ENCODE assay signal across 25 cellular contexts in genomic region chr4:8244931-8245460, GRCh38. TPM values are rescaled to one million over a fixed set of nuclear protein-coding genes. Genes with fewer than 3 reads are reported as not detected.
"Had no signal": no experiment of that assay in that cellular context is flagged by ENCODE, and none has a peak within 500 bp of the region (broad histone marks: within the 10 kb centered on the region; RNA-seq: fewer than 3 reads in every experiment).

No MANE protein-coding gene starts in this region.

- DNase-seq: activated CD4-positive, alpha-beta T cell treated with anti-CD3 and anti-CD28 coated beads, Interleukin-2, amount 10 ng/mL, durations not matched to agents 24 days and 14 days; activated CD4-positive, alpha-beta T cell treated with anti-CD3 and anti-CD28 coated beads, Interleukin-2, amount 50 U/mL, for 4 hours; activated CD8-positive, alpha-beta T cell treated with anti-CD3 and anti-CD28 coated beads for 36 hours; activated gamma-delta T cell; activated naive CD4-positive, alpha-beta T cell treated with Interleukin-2 at 50 U/mL for 16 hours; activated naive CD8-positive, alpha-beta T cell treated with anti-CD3 and anti-CD28 coated beads, Interleukin-2, amount 10 ng/mL, durations not matched to agents 7 days and 5 days; activated T-cell treated with anti-CD3 and anti-CD28 coated beads, Interleukin-2, amount 50 U/mL, for 24 hours; amygdala; body of pancreas; caudate nucleus; Karpas-422; NCI-H1105; NCI-H1417 treated with DMSO at 0.1 percent for 48 hours; NCI-H187 treated with DMSO at 0.1 percent for 48 hours; NCI-H2081; NCI-H226; NCI-H446 treated with DMSO at 0.1 percent for 48 hours; NCI-H524; NCI-H69 had no signal

- H3K36me3 ChIP-seq: breast epithelium had no signal

- H3K4me1 ChIP-seq: body of pancreas, breast epithelium had no signal

- H3K4me3 ChIP-seq: body of pancreas, breast epithelium, K562 had no signal

- H3K27ac ChIP-seq: body of pancreas, breast epithelium had no signal

- ATAC-seq: activated CD8-positive, alpha-beta T cell treated with anti-CD3 and anti-CD28 coated beads for 36 hours; body of pancreas; K562; Panc1 had no signal

- H3K9me3 ChIP-seq: body of pancreas, breast epithelium had no signal

- H3K27me3 ChIP-seq: body of pancreas, breast epithelium had no signal

RNA-seq across cellular contexts. Expression of gene HTRA3, which starts 24.6 kb away (rescaled TPM):
- total RNA-seq: activated CD4-positive, alpha-beta T cell treated with anti-CD3 and anti-CD28 coated beads, Interleukin-2, amount 10 ng/mL, durations not matched to agents 24 days and 14 days; activated CD8-positive, alpha-beta memory T cell treated with anti-CD3 and anti-CD28 coated beads for 36 hours; activated naive CD8-positive, alpha-beta T cell treated with anti-CD3 and anti-CD28 coated beads, Interleukin-2, amount 10 ng/mL, durations not matched to agents 7 days and 5 days; K562; MCF 10A; T-helper 1 cell treated with Interleukin-12 subunit alpha and Interleukin-12 subunit beta and Interleukin-4 antibody, amounts not matched to agents 30 ng/mL and 1 ng/mL, for 36 hours had no signal
